Comparison of ENCODE assay signal across 9 cellular contexts in the genomic region with DNA sequence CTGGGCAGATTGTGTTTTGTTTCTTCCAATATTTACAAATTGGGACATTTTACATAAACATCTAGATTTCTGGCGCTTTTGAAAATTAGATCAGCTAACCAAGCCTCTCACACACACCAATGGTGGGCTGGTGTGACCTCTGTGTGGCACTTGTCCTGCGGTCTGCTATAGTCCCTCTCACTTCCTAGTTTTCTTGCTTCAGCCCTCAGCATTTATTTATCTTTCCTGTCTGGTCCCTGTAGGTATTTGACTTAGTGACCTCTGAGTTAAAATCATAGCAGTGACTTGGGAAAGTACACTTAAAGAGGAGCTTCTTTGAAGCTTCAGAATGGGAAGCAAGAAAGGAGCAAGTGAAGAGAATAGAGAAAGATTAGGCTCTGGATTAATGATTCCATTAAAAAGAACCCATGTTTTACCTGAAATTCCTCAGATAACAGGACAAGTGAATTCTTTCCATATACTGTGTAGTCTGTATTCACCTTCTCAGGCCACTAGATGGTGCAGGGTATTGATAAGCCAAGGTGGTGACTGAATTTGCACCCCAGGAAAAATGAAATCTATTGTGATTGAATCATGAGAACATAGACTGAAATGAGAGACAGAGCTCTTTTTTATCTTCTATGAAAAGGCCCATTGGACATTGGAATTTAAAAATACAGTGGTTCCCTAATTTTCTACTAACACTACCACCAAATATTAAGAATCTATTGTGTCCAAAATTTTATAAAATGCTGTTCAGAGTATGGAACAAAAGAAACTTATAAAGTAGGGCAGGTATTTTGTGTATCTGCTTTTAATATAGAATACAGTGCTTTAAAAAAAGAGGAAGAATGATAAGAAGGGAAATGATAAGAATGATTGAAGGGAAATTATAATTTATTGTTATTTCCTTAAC. TPM values are rescaled to one million over a fixed set of nuclear protein-coding genes. Genes with fewer than 3 reads are reported as not detected.
DNase-seq lines count a peak whose midpoint lies in the region; ATAC-seq and TF ChIP-seq lines count a peak whose summit lies in the region.
"Had no signal": no experiment of that assay in that cellular context is flagged by ENCODE, and none has a peak within 500 bp of the region (broad histone marks: within the 10 kb centered on the region; RNA-seq: fewer than 3 reads in every experiment).

No MANE protein-coding gene starts in this region.

- H3K9me3 ChIP-seq in GM23248 (ENCODE audit: low read depth) = no peaks in the 10 kb centered on the region

- H2AFZ ChIP-seq in GM23248 = no peak overlapping the region

- no peak overlapping the region for H3K4me3 ChIP-seq in GM23248

- H3K4me1 ChIP-seq in GM23248 (ENCODE audit: insufficient read depth) = no peaks in the 10 kb centered on the region

- in situ Hi-C loops in GM23248 (cut with MboI) = no loop called here

- H3K27me3 ChIP-seq in GM23248 (replicated peaks; ENCODE audit: insufficient read depth) = no peaks in the 10 kb centered on the region

- H3K9me2 ChIP-seq in GM23248 (ENCODE audit: insufficient read depth) = no peaks in the 10 kb centered on the region

- no peak overlapping the region for H3K27ac Mint-ChIP-seq in activated naive CD4-positive, alpha-beta T cell treated with anti-CD3 and anti-CD28 coated beads for 36 hours
- no peak overlapping the region for H3K27ac Mint-ChIP-seq in endothelial cell (ENCODE audit: unreplicated experiment)
- no peak overlapping the region for H3K27ac Mint-ChIP-seq in stimulated activated naive CD8-positive, alpha-beta T cell treated with anti-CD3 and anti-CD28 coated beads, Interleukin-15, amount 100 ng/mL, for 72 hours
- H3K27ac Mint-ChIP-seq: stimulated activated naive CD8-positive, alpha-beta T cell treated with anti-CD3 and anti-CD28 coated beads, Interleukin-15, Interleukin-2, amounts not matched to agents 100 ng/mL and 50 ng/mL, for 24 hours had no signal

- H3K27ac ChIP-seq in GM23248 = no peak overlapping the region

- peak; percentile 39 for TF ChIP-seq CTCF in endothelial cell (IDR thresholded peaks at IDR 0.05; ENCODE audit: unreplicated experiment)

- no peaks in the 10 kb centered on the region for H4K20me1 ChIP-seq in GM23248 (ENCODE audit: insufficient read depth)

- intact Hi-C loops in activated naive CD4-positive, alpha-beta T cell treated with anti-CD3 and anti-CD28 coated beads for 36 hours (cut with micrococcal nuclease) = loop anchor here (1.0 kb wide), 4 partner anchors 13 to 94 kb away; no protein-coding TSS in a partner anchor
- intact Hi-C loops in posterior vena cava (cut with DNase I) = loop anchor here (10.0 kb wide), 2 partner anchors 104 to 114 kb away; no protein-coding TSS in a partner anchor

- 70 to 83% methylated on average over 2 of the region's 2 CpGs for WGBS in GM23248 (ENCODE audit: low coverage in 1 of 2, low lambda C conversion rate in 2 of 2, missing lambda C conversion rate in 2 of 2), 2 experiments

- H3K4me1 Mint-ChIP-seq in activated naive CD4-positive, alpha-beta T cell treated with anti-CD3 and anti-CD28 coated beads for 36 hours (ENCODE audit: low read depth) = peaks cover 30% of the 10 kb centered on the region
- H3K4me1 Mint-ChIP-seq in endothelial cell (ENCODE audit: unreplicated experiment) = peaks cover 19% of the 10 kb centered on the region
- peaks cover 46% of the 10 kb centered on the region for H3K4me1 Mint-ChIP-seq in stimulated activated naive CD8-positive, alpha-beta T cell treated with anti-CD3 and anti-CD28 coated beads, Interleukin-15, amount 100 ng/mL, for 72 hours

- H3K36me3 Mint-ChIP-seq in activated naive CD4-positive, alpha-beta T cell treated with anti-CD3 and anti-CD28 coated beads for 36 hours (ENCODE audit: low read depth) = no peaks in the 10 kb centered on the region
- H3K36me3 Mint-ChIP-seq in endothelial cell (ENCODE audit: low read depth, unreplicated experiment) = no peaks in the 10 kb centered on the region

- no peak overlapping the region for H3K4me3 Mint-ChIP-seq in activated naive CD4-positive, alpha-beta T cell treated with anti-CD3 and anti-CD28 coated beads for 36 hours
- H3K4me3 Mint-ChIP-seq in endothelial cell (ENCODE audit: unreplicated experiment) = no peak overlapping the region
- no peak overlapping the region for H3K4me3 Mint-ChIP-seq in stimulated activated naive CD8-positive, alpha-beta T cell treated with anti-CD3 and anti-CD28 coated beads, Interleukin-15, amount 100 ng/mL, for 72 hours
- H3K4me3 Mint-ChIP-seq: stimulated activated naive CD8-positive, alpha-beta T cell treated with anti-CD3 and anti-CD28 coated beads, Interleukin-15, Interleukin-2, amounts not matched to agents 100 ng/mL and 50 ng/mL, for 24 hours had no signal

- H3K9ac ChIP-seq in GM23248 = no peak overlapping the region

- H3K79me2 ChIP-seq in GM23248 (ENCODE audit: insufficient read depth) = no peaks in the 10 kb centered on the region

- CTCF ChIA-PET in activated naive CD4-positive, alpha-beta T cell treated with anti-CD3 and anti-CD28 coated beads for 36 hours (lab: Charles Lee) = interaction anchor here (0.6 to 8.0 kb wide), 27 partner anchors 8 to 113 kb away, joined by 3 to 227 read pairs (median 4); no protein-coding TSS in a partner anchor

- no peaks in the 10 kb centered on the region for H3K9me3 Mint-ChIP-seq in activated naive CD4-positive, alpha-beta T cell treated with anti-CD3 and anti-CD28 coated beads for 36 hours
- H3K9me3 Mint-ChIP-seq in endothelial cell (ENCODE audit: unreplicated experiment) = no peaks in the 10 kb centered on the region
- no peaks in the 10 kb centered on the region for H3K9me3 Mint-ChIP-seq in stimulated activated naive CD8-positive, alpha-beta T cell treated with anti-CD3 and anti-CD28 coated beads, Interleukin-15, amount 100 ng/mL, for 72 hours
- H3K9me3 Mint-ChIP-seq: stimulated activated naive CD8-positive, alpha-beta T cell treated with anti-CD3 and anti-CD28 coated beads, Interleukin-15, Interleukin-2, amounts not matched to agents 100 ng/mL and 50 ng/mL, for 24 hours had no signal

- ATAC-seq in stimulated activated naive CD8-positive, alpha-beta T cell treated with anti-CD3 and anti-CD28 coated beads, Interleukin-15, amount 100 ng/mL, for 72 hours = peak; percentile 73

- no peaks in the 10 kb centered on the region for H3K27me3 Mint-ChIP-seq in activated naive CD4-positive, alpha-beta T cell treated with anti-CD3 and anti-CD28 coated beads for 36 hours (ENCODE audit: low read depth)
- no peaks in the 10 kb centered on the region for H3K27me3 Mint-ChIP-seq in endothelial cell (ENCODE audit: unreplicated experiment)
- H3K27me3 Mint-ChIP-seq in stimulated activated naive CD8-positive, alpha-beta T cell treated with anti-CD3 and anti-CD28 coated beads, Interleukin-15, amount 100 ng/mL, for 72 hours = no peaks in the 10 kb centered on the region
- H3K27me3 Mint-ChIP-seq: stimulated activated naive CD8-positive, alpha-beta T cell treated with anti-CD3 and anti-CD28 coated beads, Interleukin-15, Interleukin-2, amounts not matched to agents 100 ng/mL and 50 ng/mL, for 24 hours had no signal

- H3K36me3 ChIP-seq in GM23248 (ENCODE audit: low read depth) = no peaks in the 10 kb centered on the region

- no peaks in the 10 kb centered on the region for H3F3A ChIP-seq in GM23248 (ENCODE audit: insufficient read depth)

- H3K4me2 ChIP-seq in GM23248 (ENCODE audit: unreplicated experiment) = no peak overlapping the region

- peak; percentile 49 for DNase-seq in activated naive CD4-positive, alpha-beta T cell treated with anti-CD3 and anti-CD28 coated beads for 36 hours
- no peak for DNase-seq in activated naive CD4-positive, alpha-beta T cell treated with Interleukin-2 at 50 U/mL for 16 hours
- peak; percentile 40 for DNase-seq in GM23248
- peak; percentile 28 for DNase-seq in NCI-H1694 treated with DMSO at 0.1 percent for 48 hours (lab: John Stamatoyannopoulos, UW)
- no peak for DNase-seq in endothelial cell (ENCODE audit: low spot score)
- no peak for DNase-seq in stimulated activated naive CD8-positive, alpha-beta T cell treated with anti-CD3 and anti-CD28 coated beads, Interleukin-15, amount 100 ng/mL, for 72 hours
- no peak for DNase-seq in posterior vena cava (ENCODE audit: low spot score)
- DNase-seq in NCI-H1436 treated with DMSO at 0.1 percent for 48 hours (lab: John Stamatoyannopoulos, UW) = no peak

RNA-seq across cellular contexts. Expression of gene DIPK1A, which starts 7.1 kb away (rescaled TPM):
- 1 to 10 TPM; 4.5 to 5.0 TPM for total RNA-seq in activated naive CD4-positive, alpha-beta T cell treated with anti-CD3 and anti-CD28 coated beads for 36 hours
- total RNA-seq in GM23248 (2014; rRNA removed; shearing (Covaris generic)) = 22.3 and 26.6 TPM in 2 replicates
- 49.6 and 51.6 TPM in 2 replicates for polyA plus RNA-seq in GM23248 (2016; fragmentation: Nextera tagmentation; extraction: Ambion mirVana)
- total RNA-seq in endothelial cell (ENCODE audit: unreplicated experiment) (3.9 TPM), posterior vena cava (10 to 100 TPM; 18.6 to 25.9 TPM)

Comparison
In these comparisons a context has a peak if more than half of its experiments do, and no peak if none do; other contexts are left out.
1. DNase-seq: peak in activated naive CD4-positive, alpha-beta T cell treated with anti-CD3 and anti-CD28 coated beads for 36 hours (single experiment), GM23248 (single experiment) and NCI-H1694 treated with DMSO at 0.1 percent for 48 hours (single experiment); none in activated naive CD4-positive, alpha-beta T cell treated with Interleukin-2 at 50 U/mL for 16 hours (single experiment), endothelial cell (single experiment), stimulated activated naive CD8-positive, alpha-beta T cell treated with anti-CD3 and anti-CD28 coated beads, Interleukin-15, amount 100 ng/mL, for 72 hours (0 of 2), posterior vena cava (single experiment) and NCI-H1436 treated with DMSO at 0.1 percent for 48 hours (single experiment).